Comparison of ENCODE assay signal across 1 cellular context in genomic region chrX:106952988-106953387, GRCh38.
TF ChIP-seq lines count a peak whose summit lies in the region.

No MANE protein-coding gene starts in this region.

TF ChIP-seq in HEK293, 187 proteins besides CTCF, POLR2A, EP300 and RAD21:
- TF ChIP-seq ZNF654 (tag by site-specific recombination; IDR thresholded peaks at IDR 0.05; ENCODE audit: low read depth) (peak; percentile 30), GLIS2 (tag by site-specific recombination; IDR thresholded peaks at IDR 0.05) (no peak)
